ENCODE assay signal across 8 cellular contexts in genomic region chr11:62547691-62548281, GRCh38. TPM values are rescaled to one million over a fixed set of nuclear protein-coding genes. Genes with fewer than 3 reads are reported as not detected.
DNase-seq lines count a peak whose midpoint lies in the region; ATAC-seq and TF ChIP-seq lines count a peak whose summit lies in the region.

No MANE protein-coding gene starts in this region.

- H3K4me3 Mint-ChIP-seq in CD4-positive, alpha-beta memory T cell = peak overlapping the region; percentile 83 to 99 (median 88)
- peak overlapping the region; percentile 88 for H3K4me3 Mint-ChIP-seq in neural progenitor cell

- H3K27ac Mint-ChIP-seq in CD4-positive, alpha-beta memory T cell = peak overlapping the region; percentile 83 to 99 (median 96)
- H3K27ac Mint-ChIP-seq in neural progenitor cell = peak overlapping the region; percentile 52

- no peaks in the 10 kb centered on the region for H3K27me3 ChIP-seq in CD4-positive, alpha-beta memory T cell (ENCODE audit: insufficient read depth, low read length)
- no peaks in the 10 kb centered on the region; the same call in 1 of the 2 replicates for H3K27me3 ChIP-seq in SJCRH30
- H3K27me3 ChIP-seq in neural progenitor cell = peaks cover 64% of the 10 kb centered on the region

- CTCF ChIA-PET in CD4-positive, alpha-beta memory T cell (lab: Charles Lee; ENCODE audit: partially characterized antibody) = interaction anchor here (1.0 to 2.7 kb wide), 5 partner anchors 8 to 123 kb away, joined by 4 to 20 read pairs (median 6); no protein-coding TSS in a partner anchor

- H3K36me3 Mint-ChIP-seq in CD4-positive, alpha-beta memory T cell = peaks cover 0 to 38% of the 10 kb centered on the region in 2 donors
- no peaks in the 10 kb centered on the region for H3K36me3 Mint-ChIP-seq in neural progenitor cell

- ATAC-seq in GM18520 (IDR thresholded peaks at IDR 0.05; ENCODE audit: unreplicated experiment) (no peak), GM18873 (IDR thresholded peaks at IDR 0.05; ENCODE audit: low FRiP score, unreplicated experiment) (no peak)

- H3K4me3 ChIP-seq in CD4-positive, alpha-beta memory T cell (ENCODE audit: low read length in 2 of 2) = no peak overlapping the region
- H3K4me3 ChIP-seq in SJCRH30 (peak overlapping the region; percentile 70), fibroblast of pulmonary artery (replicated peaks; ENCODE audit: low read depth, low read length) (peak overlapping the region; percentile 73), neural progenitor cell (peak overlapping the region; percentile 72)

- no peak overlapping the region for H3K9ac ChIP-seq in neural progenitor cell

- H3K79me2 ChIP-seq in neural progenitor cell (ENCODE audit: low read depth) = no peaks in the 10 kb centered on the region

- H3K27me3 Mint-ChIP-seq in CD4-positive, alpha-beta memory T cell = peaks cover 0 to 2% of the 10 kb centered on the region in 2 donors
- peaks cover 31% of the 10 kb centered on the region for H3K27me3 Mint-ChIP-seq in neural progenitor cell (ENCODE audit: insufficient read depth, low read depth)

- H3K9me3 ChIP-seq in CD4-positive, alpha-beta memory T cell (ENCODE audit: control insufficient read depth in 1 of 2, low read length in 2 of 2) = no peaks in the 10 kb centered on the region
- H3K9me3 ChIP-seq in SJCRH30 (replicated peaks) = no peaks in the 10 kb centered on the region
- H3K9me3 ChIP-seq in neural progenitor cell (ENCODE audit: low read depth) = no peaks in the 10 kb centered on the region

- peak overlapping the region; percentile 98 for H3K4me2 ChIP-seq in neural progenitor cell

- intact Hi-C loops in CD4-positive, alpha-beta memory T cell (cut with micrococcal nuclease) = no loop called here

- H3K9me3 Mint-ChIP-seq in CD4-positive, alpha-beta memory T cell = peaks cover 0 to 4% (median 0%) of the 10 kb centered on the region in 8 donors
- H3K9me3 Mint-ChIP-seq in neural progenitor cell = no peaks in the 10 kb centered on the region

- H2AFZ ChIP-seq in neural progenitor cell (replicated peaks) = peak overlapping the region; percentile 68

- H3K4me1 Mint-ChIP-seq in CD4-positive, alpha-beta memory T cell = peaks cover 43 to 85% (median 58%) of the 10 kb centered on the region in 4 donors
- H3K4me1 Mint-ChIP-seq in neural progenitor cell = peaks cover 68% of the 10 kb centered on the region

- peaks cover 57% of the 10 kb centered on the region for H3F3A ChIP-seq in neural progenitor cell (ENCODE audit: low read depth)

- peaks cover 70% of the 10 kb centered on the region for H3K4me1 ChIP-seq in CD4-positive, alpha-beta memory T cell (ENCODE audit: insufficient read depth, low read length)
- H3K4me1 ChIP-seq in SJCRH30 = peaks cover 13% of the 10 kb centered on the region
- H3K4me1 ChIP-seq in neural progenitor cell = peaks cover 30% of the 10 kb centered on the region

- peaks cover 25% of the 10 kb centered on the region for H4K20me1 ChIP-seq in neural progenitor cell (ENCODE audit: low read depth)

- no peaks in the 10 kb centered on the region for H3K36me3 ChIP-seq in CD4-positive, alpha-beta memory T cell (ENCODE audit: insufficient read depth, low read length)
- H3K36me3 ChIP-seq in SJCRH30 = no peaks in the 10 kb centered on the region
- no peaks in the 10 kb centered on the region for H3K36me3 ChIP-seq in neural progenitor cell

- TF ChIP-seq CTCF in fibroblast of pulmonary artery (IDR thresholded peaks at IDR 0.05; ENCODE audit: low read length, missing control alignments) = no peak
- TF ChIP-seq CTCF in neural progenitor cell (IDR thresholded peaks at IDR 0.05) = no peak

- DNase-seq in CD4-positive, alpha-beta memory T cell = peak in 1 of 5 donors; percentile 44
- DNase-seq in SJCRH30 = peak in 1 of 2 experiments; percentile 30
- DNase-seq in fibroblast of pulmonary artery (ENCODE audit: low read depth) = no peak
- peak; percentile 29 for DNase-seq in neural progenitor cell (ENCODE audit: low spot score)
- DNase-seq in DMS 273 treated with DMSO at 0.1 percent for 48 hours (lab: John Stamatoyannopoulos, UW) = no peak
- DNase-seq in hypothalamus (lab: John Stamatoyannopoulos, UW) = no peak

- POLR2A ChIA-PET in CD4-positive, alpha-beta memory T cell (lab: Charles Lee; ENCODE audit: partially characterized antibody) = interaction anchor here (0.8 to 16.0 kb wide), 5 partner anchors 7 to 123 kb away, joined by 3 to 751 read pairs (median 10); partner anchors contain the start of genes EEF1G and TUT1

- H3K27ac ChIP-seq in CD4-positive, alpha-beta memory T cell (ENCODE audit: low read depth, low read length) = peak overlapping the region; percentile 97
- H3K27ac ChIP-seq in SJCRH30 (no peak overlapping the region), neural progenitor cell (no peak overlapping the region)

RNA-seq across cellular contexts. Expression of gene AHNAK, which starts 1.2 kb away (rescaled TPM):
- 100 to 1,000 TPM; 559 to 573 TPM for total RNA-seq in CD4-positive, alpha-beta memory T cell
- polyA plus RNA-seq in CD4-positive, alpha-beta memory T cell = 100 to 1,000 TPM in 1 of 2 donors, 10 to 100 TPM in 1; 23.5 to 186 TPM
- total RNA-seq in SJCRH30 (2014; rRNA removed; shearing (Covaris generic)) = 10.3 and 10.9 TPM in 2 replicates
- total RNA-seq in neural progenitor cell (ENCODE audit: low replicate concordance) = 14.9 and 15.0 TPM in 2 replicates

RNA-seq across cellular contexts. Expression of gene EEF1G, which starts 25.9 kb away (rescaled TPM):
- total RNA-seq in CD4-positive, alpha-beta memory T cell = 1,000 to 10,000 TPM; 1,815 to 1,855 TPM
- polyA plus RNA-seq in CD4-positive, alpha-beta memory T cell = 1,000 to 10,000 TPM; 1,453 to 1,910 TPM
- 2,270 and 2,323 TPM in 2 replicates for total RNA-seq in SJCRH30 (2014; rRNA removed; shearing (Covaris generic))
- 2,358 and 3,183 TPM in 2 replicates for total RNA-seq in neural progenitor cell (ENCODE audit: low replicate concordance)

RNA-seq across cellular contexts. Expression of gene TUT1, which starts 43.5 kb away (rescaled TPM):
- total RNA-seq in CD4-positive, alpha-beta memory T cell = 10 to 100 TPM; 37.7 to 38.1 TPM
- 10 to 100 TPM; 14.6 to 19.7 TPM for polyA plus RNA-seq in CD4-positive, alpha-beta memory T cell
- 8.8 and 9.1 TPM in 2 replicates for total RNA-seq in SJCRH30 (2014; rRNA removed; shearing (Covaris generic))
- total RNA-seq in neural progenitor cell (ENCODE audit: low replicate concordance) = 4.8 and 23.1 TPM in 2 replicates

RNA-seq across cellular contexts. Expression of gene MTA2, which starts 53.9 kb away (rescaled TPM):
- total RNA-seq in CD4-positive, alpha-beta memory T cell = 100 to 1,000 TPM; 207 to 210 TPM
- polyA plus RNA-seq in CD4-positive, alpha-beta memory T cell = 10 to 100 TPM; 16.6 to 36.4 TPM
- 106 and 107 TPM in 2 replicates for total RNA-seq in SJCRH30 (2014; rRNA removed; shearing (Covaris generic))
- 108 and 135 TPM in 2 replicates for total RNA-seq in neural progenitor cell (ENCODE audit: low replicate concordance)

Comparison
In these comparisons a context has a peak if more than half of its experiments do, and no peak if none do; other contexts are left out.
1. H3K4me3 ChIP-seq: peak in SJCRH30 (single experiment), fibroblast of pulmonary artery (single experiment) and neural progenitor cell (single experiment); none in CD4-positive, alpha-beta memory T cell (0 of 2).
2. RNA of gene AHNAK, which starts 1.2 kb away (total RNA-seq): 559 to 573 TPM in CD4-positive, alpha-beta memory T cell; 14.9 to 15.0 TPM in neural progenitor cell and 10.3 to 10.9 TPM in SJCRH30; every median in the first group is over 10 times any median in the second.